1 cellular context compared by ENCODE assay signal in genomic region chr11:65630215-65630614, GRCh38.
TF ChIP-seq lines count a peak whose summit lies in the region.

No MANE protein-coding gene starts in this region.

TF ChIP-seq in HepG2, 621 proteins besides CTCF, POLR2A, EP300 and RAD21:
- TF ChIP-seq AGO2 (optimal IDR thresholded peaks at IDR 0.05; ENCODE audit: low read depth, low read length) (peak; percentile 13), ZNF83 (CRISPR knock-in tag; IDR thresholded peaks at IDR 0.05; ENCODE audit: borderline replicate concordance) (no peak), SOX5 (CRISPR knock-in tag; IDR thresholded peaks at IDR 0.05; ENCODE audit: borderline replicate concordance) (no peak)
TF ChIP-seq in HepG2: peak in this region for 1.
